ENCODE assay signal across 10 cellular contexts in the genomic region with DNA sequence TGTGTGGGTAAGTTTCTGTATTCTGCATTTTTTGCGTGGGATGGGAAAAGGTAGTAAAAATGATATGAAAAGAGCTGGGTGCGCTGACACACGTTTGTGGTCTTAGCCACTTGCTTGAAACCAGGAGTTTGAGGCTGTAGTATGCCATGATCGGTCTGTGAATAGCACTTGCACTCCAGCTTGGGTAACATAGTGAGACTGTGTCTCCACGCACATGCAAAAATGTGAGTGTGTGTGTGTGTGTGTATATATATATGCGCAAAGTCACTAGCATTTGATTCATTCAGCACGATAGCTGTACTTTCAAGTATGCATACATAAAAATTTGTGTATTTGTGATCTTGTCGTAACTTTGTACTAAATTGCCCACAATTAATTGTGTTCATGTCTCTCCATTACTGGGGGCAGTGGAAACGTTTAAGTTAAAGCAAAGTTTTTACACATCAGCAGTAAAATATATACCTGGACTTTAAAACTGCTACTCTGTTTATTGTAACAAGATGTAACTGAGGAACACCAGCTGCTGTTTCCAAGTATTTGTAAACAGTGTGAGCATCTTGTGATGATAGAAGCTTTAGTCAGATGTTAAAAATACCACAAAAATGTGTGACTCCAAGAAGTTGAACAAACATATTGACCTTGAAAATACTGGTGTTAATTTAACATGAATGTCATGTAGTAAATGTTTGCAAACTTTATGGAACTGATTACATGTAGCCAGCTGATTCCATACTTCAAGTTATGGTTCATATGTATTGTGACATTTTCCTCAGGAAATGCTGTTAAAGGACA. TPM values are rescaled to one million over a fixed set of nuclear protein-coding genes. Genes with fewer than 3 reads are reported as not detected.
DNase-seq lines count a peak whose midpoint lies in the region; TF ChIP-seq lines count a peak whose summit lies in the region.
"Had no signal": no experiment of that assay in that cellular context is flagged by ENCODE, and none has a peak within 500 bp of the region (broad histone marks: within the 10 kb centered on the region; RNA-seq: fewer than 3 reads in every experiment).

No MANE protein-coding gene starts in this region.

- no peaks in the 10 kb centered on the region for H3K36me3 ChIP-seq in CD8-positive, alpha-beta memory T cell (ENCODE audit: insufficient read depth, low read length)
- peaks cover 0 to 18% (median 0%) of the 10 kb centered on the region in 3 donors for H3K36me3 ChIP-seq in esophagus squamous epithelium

- CTCF ChIA-PET in CD8-positive, alpha-beta memory T cell (lab: Charles Lee), result no interaction called here

- peak overlapping the region in 3 of 8 donors; percentile 2 to 64 (median 20) for H3K27ac Mint-ChIP-seq in CD8-positive, alpha-beta memory T cell

- no peak overlapping the region for H3K27ac ChIP-seq in CD8-positive, alpha-beta memory T cell (ENCODE audit: low read depth, low read length)
- H3K27ac ChIP-seq in esophagus squamous epithelium, result peak overlapping the region in 3 of 4 donors; percentile 10 to 47 (median 37)

- H3K4me1 Mint-ChIP-seq in CD8-positive, alpha-beta memory T cell, result peaks cover 75 to 86% (median 77%) of the 10 kb centered on the region in 3 donors

- WGBS in esophagus squamous epithelium, 2 donors, result 79 to 84% methylated on average over 9 of the region's 9 CpGs

- TF ChIP-seq CTCF in esophagus squamous epithelium (IDR thresholded peaks at IDR 0.05), result no peak

- peaks cover 0 to 40% (median 14%) of the 10 kb centered on the region in 3 donors for H3K36me3 Mint-ChIP-seq in CD8-positive, alpha-beta memory T cell

- DNase-seq in CD8-positive, alpha-beta memory T cell, result no peak
- DNase-seq in RPMI7951 (ENCODE audit: low read depth) (peak; percentile 52), esophagus squamous epithelium (lab: John Stamatoyannopoulos, UW) (no peak), non-pigmented ciliary epithelial cell (ENCODE audit: low read depth) (peak; percentile 62), SKM-1 (lab: John Stamatoyannopoulos, UW; ENCODE audit: unreplicated experiment) (no peak), RPMI8226 (no peak), cerebellar nuclear complex (lab: John Stamatoyannopoulos, UW) (no peak), NCI-H446 treated with DMSO at 0.1 percent for 48 hours (lab: John Stamatoyannopoulos, UW) (no peak)
- DNase-seq: activated CD4-positive, CD25-positive, alpha-beta regulatory T cell treated with anti-CD3 and anti-CD28 coated beads, Interleukin-2, amount 50 U/mL, for 72 hours; NCI-H510A had no signal

- peaks cover 26% of the 10 kb centered on the region for H3K4me1 ChIP-seq in CD8-positive, alpha-beta memory T cell (ENCODE audit: insufficient read depth, low read length)
- H3K4me1 ChIP-seq in esophagus squamous epithelium, result peaks cover 0 to 38% (median 10%) of the 10 kb centered on the region in 3 donors

- POLR2A ChIA-PET in CD8-positive, alpha-beta memory T cell (lab: Charles Lee), result no interaction called here

- no peak for TF ChIP-seq POLR2A in esophagus squamous epithelium (IDR thresholded peaks at IDR 0.05)

- intact Hi-C loops in esophagus squamous epithelium (cut with DNase I), result no loop called here

- no peaks in the 10 kb centered on the region for H3K27me3 ChIP-seq in CD8-positive, alpha-beta memory T cell (ENCODE audit: insufficient read depth, low read length, poor library complexity, severe bottlenecking)
- no peaks in the 10 kb centered on the region for H3K27me3 ChIP-seq in esophagus squamous epithelium

- no peaks in the 10 kb centered on the region for H3K9me3 ChIP-seq in CD8-positive, alpha-beta memory T cell (ENCODE audit: low read length)
- no peaks in the 10 kb centered on the region for H3K9me3 ChIP-seq in esophagus squamous epithelium

- H3K4me3 ChIP-seq in CD8-positive, alpha-beta memory T cell (ENCODE audit: low read length), result no peak overlapping the region
- H3K4me3 ChIP-seq in esophagus squamous epithelium, result peak overlapping the region in 1 of 4 donors; percentile 16

- no peaks in the 10 kb centered on the region for H3K27me3 Mint-ChIP-seq in CD8-positive, alpha-beta memory T cell

- H3K9me3 Mint-ChIP-seq in CD8-positive, alpha-beta memory T cell, result no peaks in the 10 kb centered on the region

- H3K4me3 Mint-ChIP-seq in CD8-positive, alpha-beta memory T cell, result peak overlapping the region in 4 of 7 donors; percentile 18 to 44 (median 24)

RNA-seq across cellular contexts. Expression of a gene that starts 1.6 kb away (rescaled TPM):
- total RNA-seq in CD8-positive, alpha-beta memory T cell, result 10 to 100 TPM; 16.7 to 16.9 TPM
- 11.8 TPM for polyA plus RNA-seq in CD8-positive, alpha-beta memory T cell
- 10.8 and 12.4 TPM in 2 replicates for total RNA-seq in RPMI7951 (2014; rRNA removed; shearing (Covaris generic))
- 10 to 100 TPM; 11.7 to 25.2 (median 17.4) TPM for total RNA-seq in esophagus squamous epithelium

Comparison
In these comparisons a context has a peak if more than half of its experiments do, and no peak if none do; other contexts are left out.
1. DNase-seq: peak in RPMI7951 (single experiment) and non-pigmented ciliary epithelial cell (single experiment); none in CD8-positive, alpha-beta memory T cell (0 of 5), esophagus squamous epithelium (single experiment), SKM-1 (single experiment), RPMI8226 (single experiment), cerebellar nuclear complex (0 of 2) and NCI-H446 treated with DMSO at 0.1 percent for 48 hours (single experiment).